Comparison of ENCODE assay signal across 13 cellular contexts in genomic region chr4:143357161-143357845, GRCh38. TPM values are rescaled to one million over a fixed set of nuclear protein-coding genes. Genes with fewer than 3 reads are reported as not detected.
A peak's percentile ranks its signal among the peaks of the same experiment; 100 is the strongest.
DNase-seq lines count a peak whose midpoint lies in the region; ATAC-seq, FAIRE-seq and TF ChIP-seq lines count a peak whose summit lies in the region.
"Had no signal": no experiment of that assay in that cellular context is flagged by ENCODE, and none has a peak within 500 bp of the region (broad histone marks: within the 10 kb centered on the region; RNA-seq: fewer than 3 reads in every experiment).

No MANE protein-coding gene starts in this region.

- no peak overlapping the region for H2BK5ac ChIP-seq in IMR-90 (ENCODE audit: low read depth, low read length, poor library complexity, severe bottlenecking)
- H2BK5ac ChIP-seq in trophoblast cell (ENCODE audit: low read depth, low read length, poor library complexity): no peak overlapping the region

- H3K18ac ChIP-seq in IMR-90 (ENCODE audit: low read depth, low read length): no peak overlapping the region
- no peak overlapping the region for H3K18ac ChIP-seq in trophoblast cell (ENCODE audit: low read length)

- H2AK5ac ChIP-seq in IMR-90 (ENCODE audit: low read depth, low read length): peak overlapping the region; percentile 71; the same call in 1 of the 2 replicates
- no peak overlapping the region for H2AK5ac ChIP-seq in trophoblast cell (ENCODE audit: low read length)

- H3K9ac ChIP-seq in IMR-90 (ENCODE audit: low read depth, low read length) (no peak overlapping the region), colonic mucosa (ENCODE audit: low read depth in 2 of 2, low read length in 2 of 2) (no peak overlapping the region), trophoblast cell (ENCODE audit: low read length) (no peak overlapping the region)

- no peak overlapping the region for H3K56ac ChIP-seq in IMR-90 (ENCODE audit: extremely low read depth, insufficient read depth, low read length)

- H3K79me2 ChIP-seq in trophoblast cell (ENCODE audit: control insufficient read depth, insufficient read depth, low read length, poor library complexity): peaks cover 5% of the 10 kb centered on the region

- CTCF ChIA-PET in IMR-90 (lab: Yijun Ruan, JAX): no interaction called here

- no peak overlapping the region for H4K5ac ChIP-seq in IMR-90 (ENCODE audit: low read depth, low read length)

- no CpG with 5 or more reads among the region's 1 CpG for WGBS in IMR-90 (ENCODE audit: extremely low coverage in 2 of 2, insufficient read length in 1 of 2), 2 experiments
- WGBS in trophoblast cell (ENCODE audit: extremely low coverage, insufficient coverage, insufficient read length): no CpG with 5 or more reads among the region's 1 CpG

- no peak for TF ChIP-seq POLR2A in IMR-90 (IDR thresholded peaks at IDR 0.05; ENCODE audit: low read depth, low read length)

- peak overlapping the region; percentile 92 for H2BK12ac ChIP-seq in trophoblast cell (ENCODE audit: low read length)

- no peaks in the 10 kb centered on the region for H4K20me1 ChIP-seq in IMR-90 (ENCODE audit: insufficient read depth, low read length)

- H2AFZ ChIP-seq in IMR-90 (replicated peaks; ENCODE audit: low read length, poor library complexity) (no peak overlapping the region), trophoblast cell (ENCODE audit: insufficient read depth, low read length, poor library complexity) (no peak overlapping the region)

- H4K91ac ChIP-seq in IMR-90 (ENCODE audit: insufficient read depth, low read depth, low read length): no peak overlapping the region
- H4K91ac ChIP-seq in trophoblast cell (ENCODE audit: low read depth, low read length): no peak overlapping the region

- H3K4me1 ChIP-seq in IMR-90 (ENCODE audit: control insufficient read depth, insufficient read depth, low read length) (peaks cover 24% of the 10 kb centered on the region), colonic mucosa (peaks cover 7% of the 10 kb centered on the region), trophoblast cell (ENCODE audit: control insufficient read depth in 1 of 2, insufficient read depth in 2 of 2, low read length in 2 of 2) (peaks cover 5 to 11% of the 10 kb centered on the region in 2 experiments), left ventricle myocardium inferior (no peaks in the 10 kb centered on the region)

- BruUV-seq in IMR-90 (replicated peaks; lab: Mats Ljungman, UMichigan): no TSS peak

- TF ChIP-seq RAD21 in IMR-90 (IDR thresholded peaks at IDR 0.05; ENCODE audit: low read length): no peak

- dilution Hi-C loops in IMR-90 (cut with HindIII; ENCODE audit: low sequenced_read_pairs, unreplicated experiment): no loop called here

- H3K9me1 ChIP-seq in IMR-90 (ENCODE audit: insufficient read depth, low read length): peaks cover 11% of the 10 kb centered on the region

- H3K4me2 ChIP-seq in IMR-90 (ENCODE audit: low read depth, low read length) (no peak overlapping the region), trophoblast cell (ENCODE audit: low read length) (no peak overlapping the region)

- peak overlapping the region; percentile 54; the same call in 1 of the 2 replicates for H3K4ac ChIP-seq in IMR-90 (ENCODE audit: low read depth, low read length)
- H3K4ac ChIP-seq in trophoblast cell (ENCODE audit: low read depth, low read length): peak overlapping the region; percentile 64

- H2BK120ac ChIP-seq in IMR-90 (ENCODE audit: low read depth, low read length) (no peak overlapping the region; the same call in 1 of the 2 replicates), trophoblast cell (ENCODE audit: insufficient read depth, low read length, poor library complexity) (peak overlapping the region; percentile 17)

- no peak overlapping the region for H2AK9ac ChIP-seq in IMR-90 (replicated peaks; ENCODE audit: low read depth, low read length, poor library complexity)

- peak; percentile 26 for FAIRE-seq in GM18507 (lab: Jason Lieb, UNC)

- intact Hi-C loops in IMR-90 (cut with micrococcal nuclease) (no loop called here), colonic mucosa (cut with DNase I) (no loop called here), left ventricle myocardium inferior (cut with micrococcal nuclease) (no loop called here)

- H3K36me3 ChIP-seq in IMR-90 (ENCODE audit: control insufficient read depth, insufficient read depth, low read length): no peaks in the 10 kb centered on the region
- no peaks in the 10 kb centered on the region for H3K36me3 ChIP-seq in colonic mucosa
- no peaks in the 10 kb centered on the region for H3K36me3 ChIP-seq in trophoblast cell (ENCODE audit: control insufficient read depth in 1 of 2, insufficient read depth in 2 of 2, low read length in 2 of 2)
- no peaks in the 10 kb centered on the region for H3K36me3 ChIP-seq in left ventricle myocardium inferior

- H3K27me3 ChIP-seq in IMR-90 (ENCODE audit: control insufficient read depth, insufficient read depth, low read length) (no peaks in the 10 kb centered on the region), colonic mucosa (no peaks in the 10 kb centered on the region), trophoblast cell (ENCODE audit: insufficient read depth, low read length) (no peaks in the 10 kb centered on the region), left ventricle myocardium inferior (ENCODE audit: low read depth) (no peaks in the 10 kb centered on the region)

- H3K9me3 ChIP-seq in IMR-90 (ENCODE audit: control insufficient read depth, insufficient read depth, low read length) (no peaks in the 10 kb centered on the region), colonic mucosa (no peaks in the 10 kb centered on the region), trophoblast cell (ENCODE audit: insufficient read depth, low read depth, low read length) (no peaks in the 10 kb centered on the region), left ventricle myocardium inferior (replicated peaks) (no peaks in the 10 kb centered on the region)

- no peak for TF ChIP-seq CTCF in IMR-90 (conservative IDR thresholded peaks at IDR 0.05; ENCODE audit: low read depth, low read length)
- no peak for TF ChIP-seq CTCF in colonic mucosa (IDR thresholded peaks at IDR 0.05)
- TF ChIP-seq CTCF in left ventricle myocardium inferior (IDR thresholded peaks at IDR 0.05; ENCODE audit: borderline replicate concordance): no peak

- DNase-seq in GM18507 (ENCODE audit: extremely low spot score, insufficient read length, low read depth) (no peak), IMR-90 (no peak), colonic mucosa (no peak), trophoblast cell (peak in 1 of 2 donors; percentile 47), NCI-H146 (lab: John Stamatoyannopoulos, UW) (no peak), left ventricle myocardium inferior (no peak)
- DNase-seq in effector CD8-positive, alpha-beta T cell (lab: John Stamatoyannopoulos, UW): no peak
- DNase-seq: activated CD8-positive, alpha-beta memory T cell treated with anti-CD3 and anti-CD28 coated beads for 24 hours; amniotic stem cell; islet precursor cell; MV-4-11; NCI-H526 treated with DMSO at 0.1 percent for 48 hours had no signal

- no peak overlapping the region for H4K12ac ChIP-seq in trophoblast cell (ENCODE audit: low read depth, low read length)

- H4K8ac ChIP-seq in IMR-90 (ENCODE audit: low read depth in 2 of 2, low read length in 2 of 2) (no peak overlapping the region; a peak in 1 of 4 replicates), trophoblast cell (ENCODE audit: low read depth, low read length) (no peak overlapping the region)

- no peak for ATAC-seq in IMR-90 (ENCODE audit: low read depth)
- ATAC-seq in HG02884 (IDR thresholded peaks at IDR 0.05; ENCODE audit: unreplicated experiment): no peak

- H3K79me1 ChIP-seq in IMR-90 (ENCODE audit: low read depth in 1 of 2, low read length in 2 of 2) (peaks cover 32 to 57% of the 10 kb centered on the region in 2 experiments), trophoblast cell (ENCODE audit: low read length) (peaks cover 4% of the 10 kb centered on the region)

- no peak overlapping the region for H3K4me3 ChIP-seq in IMR-90 (ENCODE audit: insufficient read depth, low read depth, low read length)
- H3K4me3 ChIP-seq in colonic mucosa: no peak overlapping the region
- H3K4me3 ChIP-seq in trophoblast cell (ENCODE audit: low read depth, low read length): no peak overlapping the region
- no peak overlapping the region for H3K4me3 ChIP-seq in left ventricle myocardium inferior

- H3K27ac ChIP-seq in IMR-90 (ENCODE audit: insufficient read depth, low read length) (no peak overlapping the region), colonic mucosa (peak overlapping the region; percentile 84), trophoblast cell (ENCODE audit: low read depth, low read length) (peak overlapping the region; percentile 34), left ventricle myocardium inferior (replicated peaks) (no peak overlapping the region)

- in situ Hi-C loops in IMR-90 (cut with MboI; ENCODE audit: low sequenced_read_pairs): no loop called here

- H2BK20ac ChIP-seq in IMR-90 (ENCODE audit: low read depth, low read length): no peak overlapping the region

- POLR2A ChIA-PET in IMR-90 (lab: Charles Lee; ENCODE audit: unreplicated experiment): no interaction called here

- H2BK15ac ChIP-seq in IMR-90 (ENCODE audit: low read depth, low read length): 0 out of 3 replicates have a peak overlapping the region, but pooled peaks have one; percentile 70

- no peak overlapping the region for H3K23ac ChIP-seq in IMR-90 (ENCODE audit: low read depth, low read length)
- H3K23ac ChIP-seq in trophoblast cell (ENCODE audit: low read length): no peak overlapping the region

- H3K14ac ChIP-seq in IMR-90 (replicated peaks; ENCODE audit: low read depth, low read length) (no peak overlapping the region; the same call in 1 of the 2 replicates), trophoblast cell (ENCODE audit: low read length) (no peak overlapping the region)

TF ChIP-seq in IMR-90, 13 proteins besides CTCF, POLR2A, EP300 and RAD21 (continues in another document):
- TF ChIP-seq NFE2L2 (IDR thresholded peaks at IDR 0.05; ENCODE audit: low read depth, low read length): no peak
- no peak for TF ChIP-seq RFX5 (IDR thresholded peaks at IDR 0.05; ENCODE audit: low read depth, low read length)
- TF ChIP-seq CHD1 (IDR thresholded peaks at IDR 0.05; ENCODE audit: low read depth, low read length): no peak
- no peak for TF ChIP-seq MAZ (IDR thresholded peaks at IDR 0.05; ENCODE audit: borderline replicate concordance, low read depth, low read length)
- TF ChIP-seq, protein P1, sequence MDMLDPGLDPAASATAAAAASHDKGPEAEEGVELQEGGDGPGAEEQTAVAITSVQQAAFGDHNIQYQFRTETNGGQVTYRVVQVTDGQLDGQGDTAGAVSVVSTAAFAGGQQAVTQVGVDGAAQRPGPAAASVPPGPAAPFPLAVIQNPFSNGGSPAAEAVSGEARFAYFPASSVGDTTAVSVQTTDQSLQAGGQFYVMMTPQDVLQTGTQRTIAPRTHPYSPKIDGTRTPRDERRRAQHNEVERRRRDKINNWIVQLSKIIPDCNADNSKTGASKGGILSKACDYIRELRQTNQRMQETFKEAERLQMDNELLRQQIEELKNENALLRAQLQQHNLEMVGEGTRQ (IDR thresholded peaks at IDR 0.05; ENCODE audit: low read depth, low read length): no peak

RNA-seq across cellular contexts. Expression of gene GAB1, which starts 20.6 kb away (rescaled TPM):
- 8.9 and 12.0 TPM in 2 replicates for total RNA-seq in IMR-90 (2012; rRNA removed)
- 2.8 and 3.4 TPM in 2 replicates for polyA plus RNA-seq in IMR-90 (2012; rRNA removed)
- polyA plus RNA-seq in IMR-90 (2012; cell fraction: cytosol; rRNA removed): 1.5 and 1.9 TPM in 2 replicates
- polyA plus RNA-seq in IMR-90 (2012; cell fraction: nucleus; rRNA removed; ENCODE audit: low replicate concordance): 1.5 and 12.0 TPM in 2 replicates
- 10 to 100 TPM; 48.9 to 81.2 TPM for total RNA-seq in colonic mucosa
- polyA plus RNA-seq in trophoblast cell (2013): 50.4 and 51.1 TPM in 2 replicates
- total RNA-seq in left ventricle myocardium inferior: 87.1 TPM

Comparison
In these comparisons a context has a peak if more than half of its experiments do, and no peak if none do; other contexts are left out.
1. H3K27ac ChIP-seq: peak in colonic mucosa (single experiment) and trophoblast cell (single experiment); none in IMR-90 (single experiment) and left ventricle myocardium inferior (single experiment).